1 cellular context compared by ENCODE assay signal in the genomic region with DNA sequence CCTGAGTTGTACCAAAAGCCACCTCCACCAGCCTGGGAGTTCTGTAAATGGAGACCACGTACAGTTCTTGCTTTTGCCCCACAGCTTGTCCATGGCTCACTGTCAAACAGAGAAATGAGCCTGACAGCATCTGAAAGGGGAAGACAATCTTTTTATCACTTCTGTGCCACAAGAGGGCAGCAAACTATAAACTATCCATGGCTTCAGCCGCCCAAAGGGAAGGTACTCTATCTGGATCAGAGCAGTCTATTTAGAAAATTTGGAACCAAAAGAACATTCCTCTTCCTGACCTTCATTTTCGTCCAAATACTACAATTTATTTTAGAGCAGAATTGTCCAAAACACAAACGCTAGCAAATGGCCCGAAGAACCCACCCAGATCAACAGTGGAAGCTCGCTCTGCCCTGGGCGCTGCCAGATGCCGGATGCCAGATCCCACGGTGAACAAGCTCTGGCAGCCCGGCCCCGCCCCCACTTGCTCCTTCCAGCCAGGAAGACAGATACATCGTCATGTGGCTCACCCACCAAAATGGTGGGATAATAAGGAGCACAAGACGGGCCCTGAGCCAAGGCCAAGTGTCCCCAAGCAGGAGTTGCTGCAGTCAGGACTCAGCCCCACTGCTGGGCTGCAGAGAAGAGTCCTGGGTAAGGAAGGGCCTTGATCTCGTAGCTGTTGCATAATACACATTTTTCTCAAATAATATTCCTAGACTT.
A peak's percentile ranks its signal among the peaks of the same experiment; 100 is the strongest.
TF ChIP-seq lines count a peak whose summit lies in the region.

No MANE protein-coding gene starts in this region.

TF ChIP-seq in endothelial cell of umbilical vein, 7 proteins besides CTCF, POLR2A, EP300 and RAD21:
- TF ChIP-seq JUN (IDR thresholded peaks at IDR 0.05; ENCODE audit: borderline replicate concordance, insufficient read depth, insufficient read length, low read depth): no peak
- TF ChIP-seq POLR2AphosphoS5 (IDR thresholded peaks at IDR 0.05; ENCODE audit: insufficient read depth, low read depth, low read length): peak; percentile 29
